Comparison of ENCODE assay signal across 10 cellular contexts in genomic region chr6:55528624-55529023, GRCh38. TPM values are rescaled to one million over a fixed set of nuclear protein-coding genes. Genes with fewer than 3 reads are reported as not detected.
DNase-seq lines count a peak whose midpoint lies in the region; ATAC-seq and TF ChIP-seq lines count a peak whose summit lies in the region.
"Had no signal": no experiment of that assay in that cellular context is flagged by ENCODE, and none has a peak within 500 bp of the region (broad histone marks: within the 10 kb centered on the region; RNA-seq: fewer than 3 reads in every experiment).

No MANE protein-coding gene starts in this region.

- no peaks in the 10 kb centered on the region for H3K4me1 ChIP-seq in iPS DF 6.9 (ENCODE audit: control insufficient read depth, insufficient read depth, low read length)
- H3K4me1 ChIP-seq: parathyroid adenoma had no signal

- TF ChIP-seq CTCF in RWPE1 (conservative IDR thresholded peaks at IDR 0.05; ENCODE audit: low read depth): no peak

- POLR2A ChIA-PET in RWPE1 (lab: Yijun Ruan, JAX; ENCODE audit: low non-redundant PET): no interaction called here
- POLR2A ChIA-PET in activated CD4-positive, alpha-beta memory T cell treated with anti-CD3 and anti-CD28 coated beads for 36 hours (lab: Charles Lee): no interaction called here

- no peak overlapping the region for H3K27ac Mint-ChIP-seq in activated CD4-positive, alpha-beta memory T cell treated with anti-CD3 and anti-CD28 coated beads for 36 hours
- H3K27ac Mint-ChIP-seq: T-helper 1 cell treated with Interleukin-12 subunit alpha and Interleukin-12 subunit beta and Interleukin-4 antibody, amounts not matched to agents 30 μg/mL and 1 μg/mL, for 36 hours had no signal

- no peak overlapping the region for H3K4me3 Mint-ChIP-seq in activated CD4-positive, alpha-beta memory T cell treated with anti-CD3 and anti-CD28 coated beads for 36 hours
- H3K4me3 Mint-ChIP-seq: T-helper 1 cell treated with Interleukin-12 subunit alpha and Interleukin-12 subunit beta and Interleukin-4 antibody, amounts not matched to agents 30 μg/mL and 1 μg/mL, for 36 hours had no signal

- TF ChIP-seq POLR2A in GM18505 (IDR thresholded peaks at IDR 0.05; ENCODE audit: borderline replicate concordance, extremely low read depth, insufficient read depth, insufficient read length): no peak

- no peaks in the 10 kb centered on the region for H3K27me3 Mint-ChIP-seq in activated CD4-positive, alpha-beta memory T cell treated with anti-CD3 and anti-CD28 coated beads for 36 hours

- H3K9me3 ChIP-seq in iPS DF 6.9 (ENCODE audit: control insufficient read depth, insufficient read depth, low read length): no peaks in the 10 kb centered on the region

- ATAC-seq in GM18505 (IDR thresholded peaks at IDR 0.05; ENCODE audit: unreplicated experiment) (peak; percentile 94), HG02973 (IDR thresholded peaks at IDR 0.05; ENCODE audit: unreplicated experiment) (peak; percentile 95)

- DNase-seq in RWPE1 (ENCODE audit: low spot score): peak; percentile 1
- DNase-seq in iPS DF 6.9 (ENCODE audit: low read depth, low spot score): peak; percentile 35
- DNase-seq in NCI-H1048 (lab: John Stamatoyannopoulos, UW): no peak
- no peak for DNase-seq in activated CD4-positive, alpha-beta T cell treated with anti-CD3 and anti-CD28 coated beads for 48 hours
- no peak for DNase-seq in NCI-H1436 (lab: John Stamatoyannopoulos, UW)
- DNase-seq in activated CD4-positive, alpha-beta memory T cell treated with anti-CD3 and anti-CD28 coated beads for 36 hours: no peak

- intact Hi-C loops in activated CD4-positive, alpha-beta memory T cell treated with anti-CD3 and anti-CD28 coated beads for 36 hours (cut with micrococcal nuclease): no loop called here

- CTCF ChIA-PET in RWPE1 (lab: Yijun Ruan, JAX): interaction anchor here (0.9 kb wide), 1 partner anchor 362 kb away, joined by 7 read pairs; no protein-coding TSS in a partner anchor
- CTCF ChIA-PET in activated CD4-positive, alpha-beta memory T cell treated with anti-CD3 and anti-CD28 coated beads for 36 hours (lab: Charles Lee): no interaction called here

- WGBS in iPS DF 6.9 (ENCODE audit: insufficient coverage, insufficient read length): no CpG with 5 or more reads among the region's 1 CpG

- H3K27ac ChIP-seq in RWPE1: no peak overlapping the region
- no peak overlapping the region for H3K27ac ChIP-seq in iPS DF 6.9 (ENCODE audit: low read length)
- H3K27ac ChIP-seq: parathyroid adenoma had no signal

- H3K4me3 ChIP-seq in iPS DF 6.9 (ENCODE audit: low read length): no peak overlapping the region

- peaks cover 11% of the 10 kb centered on the region for H3K9me3 Mint-ChIP-seq in activated CD4-positive, alpha-beta memory T cell treated with anti-CD3 and anti-CD28 coated beads for 36 hours
- H3K9me3 Mint-ChIP-seq: T-helper 1 cell treated with Interleukin-12 subunit alpha and Interleukin-12 subunit beta and Interleukin-4 antibody, amounts not matched to agents 30 μg/mL and 1 μg/mL, for 36 hours had no signal

- H3K36me3 Mint-ChIP-seq in activated CD4-positive, alpha-beta memory T cell treated with anti-CD3 and anti-CD28 coated beads for 36 hours: no peaks in the 10 kb centered on the region

- H3K27me3 ChIP-seq in iPS DF 6.9 (ENCODE audit: control insufficient read depth, insufficient read depth, low read length): no peaks in the 10 kb centered on the region

- H3K36me3 ChIP-seq in iPS DF 6.9 (ENCODE audit: control insufficient read depth, insufficient read depth, low read length): no peaks in the 10 kb centered on the region

- no peaks in the 10 kb centered on the region for H3K4me1 Mint-ChIP-seq in activated CD4-positive, alpha-beta memory T cell treated with anti-CD3 and anti-CD28 coated beads for 36 hours (ENCODE audit: low read depth)

RNA-seq across cellular contexts. Expression of gene HMGCLL1, which starts 50.4 kb away (rescaled TPM):
- not detected for total RNA-seq in activated CD4-positive, alpha-beta memory T cell treated with anti-CD3 and anti-CD28 coated beads for 36 hours

Comparison
In these comparisons a context has a peak if more than half of its experiments do, and no peak if none do; other contexts are left out.
1. DNase-seq: peak in RWPE1 (single experiment) and iPS DF 6.9 (single experiment); none in NCI-H1048 (single experiment), activated CD4-positive, alpha-beta T cell treated with anti-CD3 and anti-CD28 coated beads for 48 hours (single experiment), NCI-H1436 (single experiment) and activated CD4-positive, alpha-beta memory T cell treated with anti-CD3 and anti-CD28 coated beads for 36 hours (single experiment).